Comparison of ENCODE assay signal across 17 cellular contexts in genomic region chr20:37265152-37265551, GRCh38. TPM values are rescaled to one million over a fixed set of nuclear protein-coding genes. Genes with fewer than 3 reads are reported as not detected.
A peak's percentile ranks its signal among the peaks of the same experiment; 100 is the strongest.
DNase-seq lines count a peak whose midpoint lies in the region; ATAC-seq and TF ChIP-seq lines count a peak whose summit lies in the region.
"Had no signal": no experiment of that assay in that cellular context is flagged by ENCODE, and none has a peak within 500 bp of the region (broad histone marks: within the 10 kb centered on the region; RNA-seq: fewer than 3 reads in every experiment).

No MANE protein-coding gene starts in this region.

- H3K36me3 ChIP-seq in OCI-LY3 (replicated peaks; ENCODE audit: low read depth, low read length) (no peaks in the 10 kb centered on the region), uterus (no peaks in the 10 kb centered on the region)
- H3K36me3 ChIP-seq: esophagus squamous epithelium, Peyer's patch had no signal

- H3K36me3 Mint-ChIP-seq in CD14-positive monocyte: no peaks in the 10 kb centered on the region
- no peaks in the 10 kb centered on the region for H3K36me3 Mint-ChIP-seq in dendritic cell treated with granulocyte-macrophage colony-stimulating factor and Interleukin-4, amounts not matched to agents 40 ng/mL and 50 ng/mL, for 4 days (ENCODE audit: low read depth)
- H3K36me3 Mint-ChIP-seq: mesothelial cell of epicardium had no signal

- H3K4me3 Mint-ChIP-seq in CD14-positive monocyte: no peak overlapping the region
- H3K4me3 Mint-ChIP-seq in dendritic cell treated with granulocyte-macrophage colony-stimulating factor and Interleukin-4, amounts not matched to agents 40 ng/mL and 50 ng/mL, for 4 days: no peak overlapping the region
- H3K4me3 Mint-ChIP-seq: mesothelial cell of epicardium; stimulated activated naive CD8-positive, alpha-beta T cell treated with anti-CD3 and anti-CD28 coated beads, Interleukin-15, Interleukin-2, amounts not matched to agents 100 ng/mL and 50 ng/mL, for 24 hours had no signal

- ATAC-seq in HG02981 (IDR thresholded peaks at IDR 0.05; ENCODE audit: unreplicated experiment) (no peak), HG02973 (IDR thresholded peaks at IDR 0.05; ENCODE audit: unreplicated experiment) (no peak)

- no peak overlapping the region for H3K9ac ChIP-seq in OCI-LY3 (ENCODE audit: low read length)

- H3K27me3 Mint-ChIP-seq in CD14-positive monocyte (ENCODE audit: low read depth in 3 of 3): peaks cover 1 to 3% (median 2%) of the 10 kb centered on the region in 3 donors
- no peaks in the 10 kb centered on the region for H3K27me3 Mint-ChIP-seq in dendritic cell treated with granulocyte-macrophage colony-stimulating factor and Interleukin-4, amounts not matched to agents 40 ng/mL and 50 ng/mL, for 4 days

- H3K4me1 Mint-ChIP-seq in CD14-positive monocyte: peaks cover 17% of the 10 kb centered on the region
- peaks cover 14% of the 10 kb centered on the region for H3K4me1 Mint-ChIP-seq in dendritic cell treated with granulocyte-macrophage colony-stimulating factor and Interleukin-4, amounts not matched to agents 40 ng/mL and 50 ng/mL, for 4 days (ENCODE audit: low read depth)

- DNase-seq in CD14-positive monocyte (ENCODE audit: low spot score) (peak; percentile 76), GM13977 (ENCODE audit: low spot score) (peak; percentile 57), uterus (no peak), NCI-H82 (lab: John Stamatoyannopoulos, UW) (no peak)
- DNase-seq: activated naive CD4-positive, alpha-beta T cell; cerebellar nuclear complex; esophagus squamous epithelium; KG1; Peyer's patch; stimulated activated CD4-positive, alpha-beta T cell treated with anti-CD3 and anti-CD28 coated beads, Interleukin-2, amount 100 ng/mL, for 24 hours had no signal

- H3K9me3 Mint-ChIP-seq in CD14-positive monocyte: peaks cover 0 to 7% (median 4%) of the 10 kb centered on the region in 7 donors
- no peaks in the 10 kb centered on the region for H3K9me3 Mint-ChIP-seq in dendritic cell treated with granulocyte-macrophage colony-stimulating factor and Interleukin-4, amounts not matched to agents 40 ng/mL and 50 ng/mL, for 4 days
- H3K9me3 Mint-ChIP-seq: mesothelial cell of epicardium; stimulated activated naive CD8-positive, alpha-beta T cell treated with anti-CD3 and anti-CD28 coated beads, Interleukin-15, Interleukin-2, amounts not matched to agents 100 ng/mL and 50 ng/mL, for 24 hours had no signal

- no peaks in the 10 kb centered on the region for H4K20me1 ChIP-seq in OCI-LY3 (ENCODE audit: insufficient read depth, low read length)

- no peak for TF ChIP-seq POLR2A in uterus (IDR thresholded peaks at IDR 0.05)

- H3K27me3 ChIP-seq in OCI-LY3 (ENCODE audit: low read depth, low read length) (peaks cover 37% of the 10 kb centered on the region), uterus (no peaks in the 10 kb centered on the region)
- H3K27me3 ChIP-seq: Peyer's patch had no signal

- intact Hi-C loops in CD14-positive monocyte (cut with micrococcal nuclease): loop anchor here (5.0 to 10.0 kb wide), 4 partner anchors 43 to 262 kb away; partner anchors contain the start of genes BLCAP (in 2 of the 2) and NNAT (in 1 of the 2)
- intact Hi-C loops in dendritic cell treated with granulocyte-macrophage colony-stimulating factor and Interleukin-4, amounts not matched to agents 40 ng/mL and 50 ng/mL, for 4 days (cut with micrococcal nuclease): no loop called here
- intact Hi-C loops in uterus (cut with DNase I; ENCODE audit: low total_unique reads): no loop called here

- H3K4me3 ChIP-seq in OCI-LY3 (ENCODE audit: low read length): peak overlapping the region; percentile 22
- H3K4me3 ChIP-seq in uterus: no peak overlapping the region
- H3K4me3 ChIP-seq: esophagus squamous epithelium, Peyer's patch had no signal

- H3K9me3 ChIP-seq in OCI-LY3 (ENCODE audit: insufficient read depth, low read length) (no peaks in the 10 kb centered on the region), uterus (no peaks in the 10 kb centered on the region)
- H3K9me3 ChIP-seq: esophagus squamous epithelium, Peyer's patch had no signal

- in situ Hi-C loops in GM13977 (cut with MboI; ENCODE audit: low pct_unique_long_range_greater_than_20kb, low sequenced_read_pairs, unreplicated experiment): loop anchor here (5.0 kb wide), 1 partner anchor 267 kb away; no protein-coding TSS in a partner anchor

- peak overlapping the region; percentile 14; the same call in 1 of the 2 replicates for H2AFZ ChIP-seq in OCI-LY3 (ENCODE audit: low read depth, low read length)

- no peaks in the 10 kb centered on the region for H3K79me2 ChIP-seq in OCI-LY3 (ENCODE audit: low read length)

- TF ChIP-seq CTCF in CD14-positive monocyte (IDR thresholded peaks at IDR 0.05): no peak
- TF ChIP-seq CTCF in GM13977 (IDR thresholded peaks at IDR 0.05; ENCODE audit: extremely low read depth, insufficient read depth, missing control alignments): no peak
- TF ChIP-seq CTCF in OCI-LY3 (IDR thresholded peaks at IDR 0.05; ENCODE audit: low read depth, low read length): no peak
- no peak for TF ChIP-seq CTCF in uterus (IDR thresholded peaks at IDR 0.05)

- peaks cover 21% of the 10 kb centered on the region for H3K4me1 ChIP-seq in OCI-LY3 (ENCODE audit: low read length)
- H3K4me1 ChIP-seq in uterus: no peaks in the 10 kb centered on the region

- peak overlapping the region; percentile 37 to 89 (median 78) for H3K27ac Mint-ChIP-seq in CD14-positive monocyte
- peak overlapping the region; percentile 43 for H3K27ac Mint-ChIP-seq in dendritic cell treated with granulocyte-macrophage colony-stimulating factor and Interleukin-4, amounts not matched to agents 40 ng/mL and 50 ng/mL, for 4 days
- H3K27ac Mint-ChIP-seq: mesothelial cell of epicardium; progenitor cell of endocrine pancreas; stimulated activated naive CD8-positive, alpha-beta T cell treated with anti-CD3 and anti-CD28 coated beads, Interleukin-15, Interleukin-2, amounts not matched to agents 100 ng/mL and 50 ng/mL, for 24 hours had no signal

- peak overlapping the region; percentile 49 for H3K4me2 ChIP-seq in OCI-LY3 (ENCODE audit: low read length)

- H3K27ac ChIP-seq in OCI-LY3 (ENCODE audit: low read length): no peak overlapping the region
- H3K27ac ChIP-seq in uterus: no peak overlapping the region
- H3K27ac ChIP-seq: esophagus squamous epithelium, Peyer's patch had no signal

RNA-seq across cellular contexts. Expression of gene GHRH, which starts 3.5 kb away (rescaled TPM):
- not detected for polyA plus RNA-seq in CD14-positive monocyte
- not detected for total RNA-seq in uterus
- total RNA-seq: esophagus squamous epithelium, mesothelial cell of epicardium, Peyer's patch, progenitor cell of endocrine pancreas had no signal

RNA-seq across cellular contexts. Expression of gene MANBAL, which starts 24.3 kb away (rescaled TPM):
- polyA plus RNA-seq in CD14-positive monocyte: 10 to 100 TPM; 17.1 to 17.3 TPM
- 10 to 100 TPM; 33.8 to 78.3 (median 43.5) TPM for total RNA-seq in uterus

Comparison
In these comparisons a context has a peak if more than half of its experiments do, and no peak if none do; other contexts are left out.
1. DNase-seq: peak in CD14-positive monocyte (single experiment) and GM13977 (single experiment); none in uterus (0 of 2) and NCI-H82 (single experiment).
2. intact Hi-C loops: an anchor here in CD14-positive monocyte (5.0 to 10.0 kb wide); none called in dendritic cell treated with granulocyte-macrophage colony-stimulating factor and Interleukin-4, amounts not matched to agents 40 ng/mL and 50 ng/mL, for 4 days and uterus.